8 cellular contexts compared by ENCODE assay signal in genomic region chr17:61862105-61862574, GRCh38. TPM values are rescaled to one million over a fixed set of nuclear protein-coding genes. Genes with fewer than 3 reads are reported as not detected.
DNase-seq lines count a peak whose midpoint lies in the region; ATAC-seq and TF ChIP-seq lines count a peak whose summit lies in the region.

No MANE protein-coding gene starts in this region.

- no peaks in the 10 kb centered on the region; the same call in 1 of the 2 replicates for H3K36me3 ChIP-seq in GM06990 (ENCODE audit: control insufficient read depth, insufficient read depth, low read length)

- intact Hi-C loops in natural killer cell (cut with micrococcal nuclease) = no loop called here

- H3K27ac Mint-ChIP-seq in natural killer cell = peak overlapping the region; percentile 89 to 92

- in situ Hi-C loops in astrocyte of the spinal cord (cut with HindIII; ENCODE audit: low sequenced_read_pairs) = no loop called here

- H3K27me3 ChIP-seq in GM06990 (replicated peaks; ENCODE audit: control insufficient read depth, insufficient read depth, low read length) = no peaks in the 10 kb centered on the region

- no peaks in the 10 kb centered on the region for H3K9me3 Mint-ChIP-seq in natural killer cell

- ATAC-seq in natural killer cell (no peak), GM21619 (IDR thresholded peaks at IDR 0.05; ENCODE audit: unreplicated experiment) (no peak), GM18867 (IDR thresholded peaks at IDR 0.05; ENCODE audit: unreplicated experiment) (no peak), HG03139 (IDR thresholded peaks at IDR 0.05; ENCODE audit: unreplicated experiment) (no peak)

- TF ChIP-seq CTCF in GM06990 (IDR thresholded peaks at IDR 0.05; ENCODE audit: insufficient read depth, low read length, poor library complexity, severe bottlenecking) (no peak), astrocyte of the spinal cord (IDR thresholded peaks at IDR 0.05; ENCODE audit: low read depth, low read length) (no peak), natural killer cell (IDR thresholded peaks at IDR 0.05) (no peak)

- no peak for DNase-seq in GM06990 (ENCODE audit: extremely low read depth, insufficient read length)
- DNase-seq in LoVo (ENCODE audit: low spot score) = peak; percentile 24
- DNase-seq in astrocyte of the spinal cord (ENCODE audit: low read depth, low spot score) = peak; percentile 51
- DNase-seq in natural killer cell = no peak
- no peak for DNase-seq in NCI-H1048 (lab: John Stamatoyannopoulos, UW)

- no peaks in the 10 kb centered on the region for H3K27me3 Mint-ChIP-seq in natural killer cell (ENCODE audit: low read depth in 2 of 2)

- no peaks in the 10 kb centered on the region for H3K36me3 Mint-ChIP-seq in natural killer cell

- peaks cover 16 to 18% of the 10 kb centered on the region in 2 donors for H3K4me1 Mint-ChIP-seq in natural killer cell

- H3K4me3 ChIP-seq in GM06990 (replicated peaks; ENCODE audit: low read depth, low read length) (peak overlapping the region; percentile 85), astrocyte of the spinal cord (ENCODE audit: low read depth, low read length) (peak overlapping the region; percentile 81)

- H3K4me3 Mint-ChIP-seq in natural killer cell = peak overlapping the region; percentile 97

RNA-seq across cellular contexts. Expression of gene BRIP1, which starts 1.2 kb away (rescaled TPM):
- 1 to 10 TPM; 2.7 to 3.7 (median 2.9) TPM for total RNA-seq in natural killer cell

Comparison
In these comparisons a context has a peak if more than half of its experiments do, and no peak if none do; other contexts are left out.
1. DNase-seq: peak in LoVo (single experiment) and astrocyte of the spinal cord (single experiment); none in GM06990 (single experiment), natural killer cell (single experiment) and NCI-H1048 (single experiment).